Comparison of ENCODE assay signal across 23 cellular contexts in genomic region chr2:178498137-178498536, GRCh38. TPM values are rescaled to one million over a fixed set of nuclear protein-coding genes. Genes with fewer than 3 reads are reported as not detected.
DNase-seq lines count a peak whose midpoint lies in the region; ATAC-seq and TF ChIP-seq lines count a peak whose summit lies in the region.
"Had no signal": no experiment of that assay in that cellular context is flagged by ENCODE, and none has a peak within 500 bp of the region (broad histone marks: within the 10 kb centered on the region; RNA-seq: fewer than 3 reads in every experiment).

No MANE protein-coding gene starts in this region.

- ATAC-seq in GM18861 (IDR thresholded peaks at IDR 0.05; ENCODE audit: unreplicated experiment) (peak; percentile 62), GM21619 (IDR thresholded peaks at IDR 0.05; ENCODE audit: unreplicated experiment) (peak; percentile 47), HG03565 (IDR thresholded peaks at IDR 0.05; ENCODE audit: unreplicated experiment) (peak; percentile 45), GM19324 (IDR thresholded peaks at IDR 0.05; ENCODE audit: low FRiP score, unreplicated experiment) (no peak)
- ATAC-seq: activated T-cell treated with anti-CD3 and anti-CD28 coated beads, Interleukin-2, amount 50 U/mL, for 72 hours; T-helper 17 cell had no signal

- no peak overlapping the region for H3K27ac Mint-ChIP-seq in activated T-helper 2 cell treated with anti-CD3 and anti-CD28 coated beads, Interferon-gamma antibody, Interleukin-2, Interleukin-4, amounts not matched to agents 10 μg/mL and 5 μg/mL and 100 μg/mL, durations not matched to agents 14 hours and 24 hours and 36 hours
- H3K27ac Mint-ChIP-seq: activated naive CD8-positive, alpha-beta T cell treated with anti-CD3 and anti-CD28 coated beads for 36 hours; activated T-cell treated with anti-CD3 and anti-CD28 coated beads, Interleukin-2, amount 50 U/mL, for 72 hours; T-helper 17 cell had no signal

- no peak for TF ChIP-seq POLR2A in erythroblast (IDR thresholded peaks at IDR 0.05; ENCODE audit: low read length)

- intact Hi-C loops in activated T-helper 2 cell treated with anti-CD3 and anti-CD28 coated beads, Interferon-gamma antibody, Interleukin-2, Interleukin-4, amounts not matched to agents 10 μg/mL and 5 μg/mL and 100 μg/mL, durations not matched to agents 14 hours and 24 hours and 36 hours (cut with micrococcal nuclease), result no loop called here

- H3K27me3 Mint-ChIP-seq in activated T-helper 2 cell treated with anti-CD3 and anti-CD28 coated beads, Interferon-gamma antibody, Interleukin-2, Interleukin-4, amounts not matched to agents 10 μg/mL and 5 μg/mL and 100 μg/mL, durations not matched to agents 14 hours and 24 hours and 36 hours (ENCODE audit: low read depth), result no peaks in the 10 kb centered on the region
- H3K27me3 Mint-ChIP-seq: activated naive CD8-positive, alpha-beta T cell treated with anti-CD3 and anti-CD28 coated beads for 36 hours; brain; T-helper 17 cell had no signal

- H3K36me3 Mint-ChIP-seq in activated T-helper 2 cell treated with anti-CD3 and anti-CD28 coated beads, Interferon-gamma antibody, Interleukin-2, Interleukin-4, amounts not matched to agents 10 μg/mL and 5 μg/mL and 100 μg/mL, durations not matched to agents 14 hours and 24 hours and 36 hours (ENCODE audit: low read depth), result peaks cover 82% of the 10 kb centered on the region

- peaks cover 6% of the 10 kb centered on the region for H3K4me1 Mint-ChIP-seq in activated T-helper 2 cell treated with anti-CD3 and anti-CD28 coated beads, Interferon-gamma antibody, Interleukin-2, Interleukin-4, amounts not matched to agents 10 μg/mL and 5 μg/mL and 100 μg/mL, durations not matched to agents 14 hours and 24 hours and 36 hours (ENCODE audit: low read depth)
- H3K4me1 Mint-ChIP-seq: activated naive CD8-positive, alpha-beta T cell treated with anti-CD3 and anti-CD28 coated beads for 36 hours; brain; nephron progenitor cell had no signal

- H3K4me3 Mint-ChIP-seq in activated T-helper 2 cell treated with anti-CD3 and anti-CD28 coated beads, Interferon-gamma antibody, Interleukin-2, Interleukin-4, amounts not matched to agents 10 μg/mL and 5 μg/mL and 100 μg/mL, durations not matched to agents 14 hours and 24 hours and 36 hours (ENCODE audit: low read depth), result no peak overlapping the region
- H3K4me3 Mint-ChIP-seq: activated naive CD8-positive, alpha-beta T cell treated with anti-CD3 and anti-CD28 coated beads for 36 hours; activated T-cell treated with anti-CD3 and anti-CD28 coated beads, Interleukin-2, amount 50 U/mL, for 72 hours; brain; nephron progenitor cell; T-helper 17 cell had no signal

- DNase-seq in erythroblast (lab: John Stamatoyannopoulos, UW) (peak; percentile 78 to 88), cerebellar cortex (ENCODE audit: low spot score) (no peak), occipital lobe (lab: John Stamatoyannopoulos, UW) (no peak)
- no peak for DNase-seq in activated T-helper 2 cell treated with anti-CD3 and anti-CD28 coated beads, Interferon-gamma antibody, Interleukin-2, Interleukin-4, amounts not matched to agents 10 μg/mL and 5 μg/mL and 100 μg/mL, durations not matched to agents 14 hours and 24 hours and 36 hours (ENCODE audit: low spot score)
- DNase-seq: activated CD4-positive, CD25-positive, alpha-beta regulatory T cell; activated CD8-positive, alpha-beta memory T cell treated with anti-CD3 and anti-CD28 coated beads for 24 hours; activated naive CD8-positive, alpha-beta T cell treated with anti-CD3 and anti-CD28 coated beads for 36 hours; activated T-cell treated with anti-CD3 and anti-CD28 coated beads, Interleukin-2, amount 50 U/mL, for 72 hours; colonic mucosa; hypothalamus; IMR-90; mesendoderm; NCI-H2029; NCI-H524 treated with DMSO at 0.1 percent for 48 hours; nephron progenitor cell; PC-9; T-helper 17 cell had no signal

- no peaks in the 10 kb centered on the region for H3K9me3 Mint-ChIP-seq in activated T-helper 2 cell treated with anti-CD3 and anti-CD28 coated beads, Interferon-gamma antibody, Interleukin-2, Interleukin-4, amounts not matched to agents 10 μg/mL and 5 μg/mL and 100 μg/mL, durations not matched to agents 14 hours and 24 hours and 36 hours
- H3K9me3 Mint-ChIP-seq: activated naive CD8-positive, alpha-beta T cell treated with anti-CD3 and anti-CD28 coated beads for 36 hours; activated T-cell treated with anti-CD3 and anti-CD28 coated beads, Interleukin-2, amount 50 U/mL, for 72 hours; brain; nephron progenitor cell had no signal

RNA-seq across cellular contexts. Expression of gene PLEKHA3, which starts 17.9 kb away (rescaled TPM):
- total RNA-seq in activated T-helper 2 cell treated with anti-CD3 and anti-CD28 coated beads, Interferon-gamma antibody, Interleukin-2, Interleukin-4, amounts not matched to agents 10 μg/mL and 5 μg/mL and 100 μg/mL, durations not matched to agents 14 hours and 24 hours and 36 hours, result 28.7 and 29.3 TPM in 2 replicates
- total RNA-seq in occipital lobe, result 16.1 TPM

RNA-seq across cellular contexts. Expression of gene FKBP7, which starts 19.7 kb away (rescaled TPM):
- total RNA-seq in activated T-helper 2 cell treated with anti-CD3 and anti-CD28 coated beads, Interferon-gamma antibody, Interleukin-2, Interleukin-4, amounts not matched to agents 10 μg/mL and 5 μg/mL and 100 μg/mL, durations not matched to agents 14 hours and 24 hours and 36 hours, result 3.2 and 6.6 TPM in 2 replicates
- total RNA-seq in occipital lobe, result 9.5 TPM

RNA-seq across cellular contexts. Expression of gene PJVK, which starts 47.0 kb away (rescaled TPM):
- total RNA-seq in activated T-helper 2 cell treated with anti-CD3 and anti-CD28 coated beads, Interferon-gamma antibody, Interleukin-2, Interleukin-4, amounts not matched to agents 10 μg/mL and 5 μg/mL and 100 μg/mL, durations not matched to agents 14 hours and 24 hours and 36 hours, result 1.7 and 2.0 TPM in 2 replicates
- 5.0 TPM for total RNA-seq in occipital lobe
- total RNA-seq: Daoy had no signal

RNA-seq across cellular contexts. Expression of gene PRKRA, which starts 47.2 kb away (rescaled TPM):
- 65.8 and 67.8 TPM in 2 replicates for total RNA-seq in activated T-helper 2 cell treated with anti-CD3 and anti-CD28 coated beads, Interferon-gamma antibody, Interleukin-2, Interleukin-4, amounts not matched to agents 10 μg/mL and 5 μg/mL and 100 μg/mL, durations not matched to agents 14 hours and 24 hours and 36 hours
- total RNA-seq in occipital lobe, result 64.4 TPM

Comparison
In these comparisons a context has a peak if more than half of its experiments do, and no peak if none do; other contexts are left out.
1. DNase-seq: peak in erythroblast (2 of 2); none in activated T-helper 2 cell treated with anti-CD3 and anti-CD28 coated beads, Interferon-gamma antibody, Interleukin-2, Interleukin-4, amounts not matched to agents 10 μg/mL and 5 μg/mL and 100 μg/mL, durations not matched to agents 14 hours and 24 hours and 36 hours (single experiment), cerebellar cortex (single experiment) and occipital lobe (single experiment).